Comparison of ENCODE assay signal across 9 cellular contexts in genomic region chr5:171336486-171337206, GRCh38. TPM values are rescaled to one million over a fixed set of nuclear protein-coding genes. Genes with fewer than 3 reads are reported as not detected.
A peak's percentile ranks its signal among the peaks of the same experiment; 100 is the strongest.
DNase-seq lines count a peak whose midpoint lies in the region; ATAC-seq lines count a peak whose summit lies in the region.
"Had no signal": no experiment of that assay in that cellular context is flagged by ENCODE, and none has a peak within 500 bp of the region (broad histone marks: within the 10 kb centered on the region; RNA-seq: fewer than 3 reads in every experiment).

No MANE protein-coding gene starts in this region.

- H3K27me3 Mint-ChIP-seq in activated T-helper 1 cell treated with anti-CD3 and anti-CD28 coated beads, Interleukin-12 subunit alpha, Interleukin-12 subunit beta, Interleukin-2, Interleukin-4 antibody, amounts not matched to agents 30 ng/mL and 10 ng/mL and 1 ng/mL, durations not matched to agents 14 hours and 24 hours and 36 hours (ENCODE audit: insufficient read depth): peaks cover 19% of the 10 kb centered on the region

- H3K36me3 Mint-ChIP-seq in activated T-helper 1 cell treated with anti-CD3 and anti-CD28 coated beads, Interleukin-12 subunit alpha, Interleukin-12 subunit beta, Interleukin-2, Interleukin-4 antibody, amounts not matched to agents 30 ng/mL and 10 ng/mL and 1 ng/mL, durations not matched to agents 14 hours and 24 hours and 36 hours (ENCODE audit: low read depth): no peaks in the 10 kb centered on the region
- H3K36me3 Mint-ChIP-seq: activated naive CD4-positive, alpha-beta T cell treated with anti-CD3 and anti-CD28 coated beads, Interleukin-2, amount 50 U/mL, for 72 hours had no signal

- peak overlapping the region; percentile 37 for H3K4me3 Mint-ChIP-seq in activated T-helper 1 cell treated with anti-CD3 and anti-CD28 coated beads, Interleukin-12 subunit alpha, Interleukin-12 subunit beta, Interleukin-2, Interleukin-4 antibody, amounts not matched to agents 30 ng/mL and 10 ng/mL and 1 ng/mL, durations not matched to agents 14 hours and 24 hours and 36 hours

- H3K9me3 Mint-ChIP-seq in activated T-helper 1 cell treated with anti-CD3 and anti-CD28 coated beads, Interleukin-12 subunit alpha, Interleukin-12 subunit beta, Interleukin-2, Interleukin-4 antibody, amounts not matched to agents 30 ng/mL and 10 ng/mL and 1 ng/mL, durations not matched to agents 14 hours and 24 hours and 36 hours: no peaks in the 10 kb centered on the region
- H3K9me3 Mint-ChIP-seq: activated naive CD4-positive, alpha-beta T cell treated with anti-CD3 and anti-CD28 coated beads, Interleukin-2, amount 50 U/mL, for 72 hours had no signal

- DNase-seq in NCI-H510A treated with DMSO at 0.1 percent for 48 hours (lab: John Stamatoyannopoulos, UW): peak; percentile 46
- no peak for DNase-seq in NCI-H510A (lab: John Stamatoyannopoulos, UW)
- peak; percentile 12 for DNase-seq in MV-4-11 (lab: John Stamatoyannopoulos, UW)
- no peak for DNase-seq in activated T-helper 1 cell treated with anti-CD3 and anti-CD28 coated beads, Interleukin-12 subunit alpha, Interleukin-12 subunit beta, Interleukin-2, Interleukin-4 antibody, amounts not matched to agents 30 ng/mL and 10 ng/mL and 1 ng/mL, durations not matched to agents 14 hours and 24 hours and 36 hours (ENCODE audit: low spot score)
- DNase-seq in glomerular visceral epithelial cell (ENCODE audit: extremely low spot score): peak; percentile 58
- peak; percentile 17 for DNase-seq in non-pigmented ciliary epithelial cell (ENCODE audit: low read depth)
- DNase-seq in GDM1 (lab: John Stamatoyannopoulos, UW): no peak

- no peaks in the 10 kb centered on the region for H3K4me1 Mint-ChIP-seq in activated T-helper 1 cell treated with anti-CD3 and anti-CD28 coated beads, Interleukin-12 subunit alpha, Interleukin-12 subunit beta, Interleukin-2, Interleukin-4 antibody, amounts not matched to agents 30 ng/mL and 10 ng/mL and 1 ng/mL, durations not matched to agents 14 hours and 24 hours and 36 hours (ENCODE audit: low read depth)

- H3K27ac Mint-ChIP-seq in activated T-helper 1 cell treated with anti-CD3 and anti-CD28 coated beads, Interleukin-12 subunit alpha, Interleukin-12 subunit beta, Interleukin-2, Interleukin-4 antibody, amounts not matched to agents 30 ng/mL and 10 ng/mL and 1 ng/mL, durations not matched to agents 14 hours and 24 hours and 36 hours: no peak overlapping the region
- H3K27ac Mint-ChIP-seq: activated naive CD4-positive, alpha-beta T cell treated with anti-CD3 and anti-CD28 coated beads, Interleukin-2, amount 50 U/mL, for 72 hours had no signal

- intact Hi-C loops in activated T-helper 1 cell treated with anti-CD3 and anti-CD28 coated beads, Interleukin-12 subunit alpha, Interleukin-12 subunit beta, Interleukin-2, Interleukin-4 antibody, amounts not matched to agents 30 ng/mL and 10 ng/mL and 1 ng/mL, durations not matched to agents 14 hours and 24 hours and 36 hours (cut with micrococcal nuclease): loop anchor here (2.0 kb wide), 1 partner anchor 700 kb away; no protein-coding TSS in a partner anchor

- ATAC-seq in HG02798 (IDR thresholded peaks at IDR 0.05; ENCODE audit: poor library complexity, unreplicated experiment): no peak

RNA-seq across cellular contexts. Expression of gene TLX3, which starts 27.6 kb away (rescaled TPM):
- not detected in 2 replicates for total RNA-seq in activated T-helper 1 cell treated with anti-CD3 and anti-CD28 coated beads, Interleukin-12 subunit alpha, Interleukin-12 subunit beta, Interleukin-2, Interleukin-4 antibody, amounts not matched to agents 30 ng/mL and 10 ng/mL and 1 ng/mL, durations not matched to agents 14 hours and 24 hours and 36 hours
- total RNA-seq: activated naive CD4-positive, alpha-beta T cell treated with anti-CD3 and anti-CD28 coated beads, Interleukin-2, amount 50 U/mL, for 72 hours had no signal

RNA-seq across cellular contexts. Expression of gene NPM1, which starts 51.0 kb away (rescaled TPM):
- 2,729 and 2,809 TPM in 2 replicates for total RNA-seq in activated T-helper 1 cell treated with anti-CD3 and anti-CD28 coated beads, Interleukin-12 subunit alpha, Interleukin-12 subunit beta, Interleukin-2, Interleukin-4 antibody, amounts not matched to agents 30 ng/mL and 10 ng/mL and 1 ng/mL, durations not matched to agents 14 hours and 24 hours and 36 hours

Comparison
In these comparisons a context has a peak if more than half of its experiments do, and no peak if none do; other contexts are left out.
1. DNase-seq: peak in NCI-H510A treated with DMSO at 0.1 percent for 48 hours (single experiment), MV-4-11 (single experiment), glomerular visceral epithelial cell (single experiment) and non-pigmented ciliary epithelial cell (single experiment); none in NCI-H510A (single experiment), activated T-helper 1 cell treated with anti-CD3 and anti-CD28 coated beads, Interleukin-12 subunit alpha, Interleukin-12 subunit beta, Interleukin-2, Interleukin-4 antibody, amounts not matched to agents 30 ng/mL and 10 ng/mL and 1 ng/mL, durations not matched to agents 14 hours and 24 hours and 36 hours (single experiment) and GDM1 (single experiment).